In genomic region chr2:188909036-188909435, GRCh38 we compare ENCODE assay signal across 21 cellular contexts.
DNase-seq lines count a peak whose midpoint lies in the region; ATAC-seq, FAIRE-seq and TF ChIP-seq lines count a peak whose summit lies in the region.
"Had no signal": no experiment of that assay in that cellular context is flagged by ENCODE, and none has a peak within 500 bp of the region (broad histone marks: within the 10 kb centered on the region; RNA-seq: fewer than 3 reads in every experiment).

No MANE protein-coding gene starts in this region.

- TF ChIP-seq CTCF in AG10803 (conservative IDR thresholded peaks at IDR 0.05; ENCODE audit: low read length) (no peak), astrocyte (IDR thresholded peaks at IDR 0.05; ENCODE audit: insufficient read depth, low read depth, low read length) (no peak), foreskin keratinocyte (conservative IDR thresholded peaks at IDR 0.05) (no peak), suprapubic skin (IDR thresholded peaks at IDR 0.05) (no peak)

- no peak for TF ChIP-seq POLR2A in suprapubic skin (IDR thresholded peaks at IDR 0.05)

- no peak overlapping the region for H3K9ac ChIP-seq in astrocyte (ENCODE audit: low read length)

- FAIRE-seq in astrocyte (lab: Jason Lieb, UNC): no peak
- FAIRE-seq: G401.6, HTR-8/SVneo had no signal

- H4K20me1 ChIP-seq in astrocyte (ENCODE audit: insufficient read depth, low read length): no peaks in the 10 kb centered on the region

- peaks cover 3% of the 10 kb centered on the region for H3K36me3 Mint-ChIP-seq in astrocyte (ENCODE audit: low read depth, unreplicated experiment)
- no peaks in the 10 kb centered on the region for H3K36me3 Mint-ChIP-seq in activated T-helper 17 cell treated with anti-CD3 and anti-CD28 coated beads, Interleukin-2, amount 50 U/mL, for 72 hours (ENCODE audit: low read depth)

- no peaks in the 10 kb centered on the region for H3K9me3 ChIP-seq in astrocyte (ENCODE audit: insufficient read depth, low read depth, low read length)
- no peaks in the 10 kb centered on the region for H3K9me3 ChIP-seq in suprapubic skin
- H3K9me3 ChIP-seq: SJSA1 had no signal

- H3K27ac ChIP-seq in astrocyte (ENCODE audit: low read depth, low read length) (no peak overlapping the region), foreskin keratinocyte (no peak overlapping the region), suprapubic skin (no peak overlapping the region)
- H3K27ac ChIP-seq: SJSA1 had no signal

- no peaks in the 10 kb centered on the region for H3K36me3 ChIP-seq in astrocyte (ENCODE audit: insufficient read depth, low read length)
- H3K36me3 ChIP-seq in suprapubic skin: no peaks in the 10 kb centered on the region
- H3K36me3 ChIP-seq: SJSA1 had no signal

- DNase-seq in AG10803 (ENCODE audit: low read depth) (peak; percentile 25), HS-5 (ENCODE audit: low read depth) (peak; percentile 40), astrocyte (ENCODE audit: low read depth) (peak; percentile 37), foreskin keratinocyte (peak; percentile 17 to 54), suprapubic skin (ENCODE audit: low spot score in 2 of 2) (no peak)
- no peak for DNase-seq in stimulated activated naive CD8-positive, alpha-beta T cell treated with anti-CD3 and anti-CD28 coated beads, Interleukin-15, amount 100 ng/mL, for 72 hours
- DNase-seq: C1 segment of cervical spinal cord, DMS79, H9, Karpas-422, MM.1S, NCI-H1092 treated with DMSO at 0.1 percent for 48 hours, NCI-H2081, NCI-H2171 treated with DMSO at 0.1 percent for 48 hours, NCI-H446 treated with DMSO at 0.1 percent for 48 hours, PC-3 had no signal

- H3K4me2 ChIP-seq in astrocyte (ENCODE audit: low read length): no peak overlapping the region

- H3K27me3 ChIP-seq in astrocyte (ENCODE audit: insufficient read depth, low read length) (no peaks in the 10 kb centered on the region), foreskin keratinocyte (no peaks in the 10 kb centered on the region), suprapubic skin (no peaks in the 10 kb centered on the region)
- H3K27me3 ChIP-seq: SJSA1 had no signal

- H2AFZ ChIP-seq in astrocyte (ENCODE audit: low read depth, low read length): no peak overlapping the region

- no peak overlapping the region for H3K4me3 Mint-ChIP-seq in astrocyte (ENCODE audit: unreplicated experiment)
- H3K4me3 Mint-ChIP-seq in activated T-helper 17 cell treated with anti-CD3 and anti-CD28 coated beads, Interleukin-2, amount 50 U/mL, for 72 hours: no peak overlapping the region
- H3K4me3 Mint-ChIP-seq in stimulated activated naive CD8-positive, alpha-beta T cell treated with anti-CD3 and anti-CD28 coated beads, Interleukin-15, amount 100 ng/mL, for 72 hours: no peak overlapping the region
- H3K4me3 Mint-ChIP-seq: H9, IgD-negative memory B cell had no signal

- no peaks in the 10 kb centered on the region for H3K79me2 ChIP-seq in astrocyte (ENCODE audit: insufficient read depth, low read length)

- ATAC-seq in foreskin keratinocyte: no peak
- no peak for ATAC-seq in activated T-helper 17 cell treated with anti-CD3 and anti-CD28 coated beads, Interleukin-2, amount 50 U/mL, for 72 hours (replicated peaks)
- ATAC-seq in stimulated activated naive CD8-positive, alpha-beta T cell treated with anti-CD3 and anti-CD28 coated beads, Interleukin-15, amount 100 ng/mL, for 72 hours: no peak
- ATAC-seq: PC-3 had no signal

- H3K4me3 ChIP-seq in AG10803 (ENCODE audit: low read length) (no peak overlapping the region), astrocyte (ENCODE audit: insufficient read depth, low read depth, low read length) (no peak overlapping the region), suprapubic skin (no peak overlapping the region)
- H3K4me3 ChIP-seq: SJSA1 had no signal

- H3K4me1 ChIP-seq in astrocyte (ENCODE audit: insufficient read depth, low read length) (no peaks in the 10 kb centered on the region), foreskin keratinocyte (no peaks in the 10 kb centered on the region), suprapubic skin (no peaks in the 10 kb centered on the region)
- H3K4me1 ChIP-seq: SJSA1 had no signal

- H3K27ac Mint-ChIP-seq in astrocyte (ENCODE audit: unreplicated experiment): no peak overlapping the region
- H3K27ac Mint-ChIP-seq in activated T-helper 17 cell treated with anti-CD3 and anti-CD28 coated beads, Interleukin-2, amount 50 U/mL, for 72 hours: no peak overlapping the region
- no peak overlapping the region for H3K27ac Mint-ChIP-seq in stimulated activated naive CD8-positive, alpha-beta T cell treated with anti-CD3 and anti-CD28 coated beads, Interleukin-15, amount 100 ng/mL, for 72 hours
- H3K27ac Mint-ChIP-seq: H9, IgD-negative memory B cell had no signal

- H3K27me3 Mint-ChIP-seq in astrocyte (ENCODE audit: low read depth, unreplicated experiment): no peaks in the 10 kb centered on the region
- no peaks in the 10 kb centered on the region for H3K27me3 Mint-ChIP-seq in activated T-helper 17 cell treated with anti-CD3 and anti-CD28 coated beads, Interleukin-2, amount 50 U/mL, for 72 hours
- H3K27me3 Mint-ChIP-seq in stimulated activated naive CD8-positive, alpha-beta T cell treated with anti-CD3 and anti-CD28 coated beads, Interleukin-15, amount 100 ng/mL, for 72 hours: no peaks in the 10 kb centered on the region
- H3K27me3 Mint-ChIP-seq: IgD-negative memory B cell had no signal

- TF ChIP-seq EP300 in suprapubic skin (IDR thresholded peaks at IDR 0.05): no peak

- peaks cover 5% of the 10 kb centered on the region for H3K9me3 Mint-ChIP-seq in astrocyte (ENCODE audit: unreplicated experiment)
- H3K9me3 Mint-ChIP-seq in activated T-helper 17 cell treated with anti-CD3 and anti-CD28 coated beads, Interleukin-2, amount 50 U/mL, for 72 hours: no peaks in the 10 kb centered on the region
- H3K9me3 Mint-ChIP-seq in stimulated activated naive CD8-positive, alpha-beta T cell treated with anti-CD3 and anti-CD28 coated beads, Interleukin-15, amount 100 ng/mL, for 72 hours: peaks cover 8 to 14% of the 10 kb centered on the region in 2 donors
- H3K9me3 Mint-ChIP-seq: H9 had no signal

- WGBS in suprapubic skin: 95% methylated on average over 3 of the region's 3 CpGs

- no peaks in the 10 kb centered on the region for H3K4me1 Mint-ChIP-seq in astrocyte (ENCODE audit: low read depth, unreplicated experiment)
- no peaks in the 10 kb centered on the region for H3K4me1 Mint-ChIP-seq in activated T-helper 17 cell treated with anti-CD3 and anti-CD28 coated beads, Interleukin-2, amount 50 U/mL, for 72 hours
- H3K4me1 Mint-ChIP-seq in stimulated activated naive CD8-positive, alpha-beta T cell treated with anti-CD3 and anti-CD28 coated beads, Interleukin-15, amount 100 ng/mL, for 72 hours: no peaks in the 10 kb centered on the region
- H3K4me1 Mint-ChIP-seq: H9, IgD-negative memory B cell had no signal

Comparison
In these comparisons a context has a peak if more than half of its experiments do, and no peak if none do; other contexts are left out.
1. DNase-seq: peak in AG10803 (single experiment), HS-5 (single experiment), astrocyte (single experiment) and foreskin keratinocyte (2 of 2); none in stimulated activated naive CD8-positive, alpha-beta T cell treated with anti-CD3 and anti-CD28 coated beads, Interleukin-15, amount 100 ng/mL, for 72 hours (0 of 2) and suprapubic skin (0 of 2).